32 cellular contexts compared by ENCODE assay signal in genomic region chr21:27719226-27719625, GRCh38.
"Had no signal": no experiment of that assay in that cellular context is flagged by ENCODE, and none has a peak within 500 bp of the region (broad histone marks: within the 10 kb centered on the region; RNA-seq: fewer than 3 reads in every experiment).

No MANE protein-coding gene starts in this region.

- H3K36me3 ChIP-seq: left lung, lower lobe of right lung, neural progenitor cell, neutrophil, right atrium auricular region, right lobe of liver, suprapubic skin, thoracic aorta, tibial artery, upper lobe of right lung had no signal

- H3K27ac ChIP-seq: left lung, lower lobe of right lung, neural progenitor cell, neutrophil, parathyroid adenoma, psoas muscle, right atrium auricular region, right lobe of liver, skin epidermis, suprapubic skin, thoracic aorta, tibial artery, upper lobe of right lung had no signal

- H3K9ac ChIP-seq: neural progenitor cell, parathyroid adenoma had no signal

- DNase-seq: head of caudate nucleus; immature natural killer cell; kidney; left colon; left lung; lower lobe of right lung; mammary epithelial cell; mesenchymal stem cell; midbrain; mucosa of descending colon; naive B cell; natural killer cell; nephron progenitor cell; occipital lobe; psoas muscle; right lobe of liver; stimulated activated CD4-positive, alpha-beta T cell treated with anti-CD3 and anti-CD28 coated beads, Interleukin-12 subunit alpha, Interleukin-12 subunit beta, amount 100 ng/mL, for 4 hours; stimulated activated CD4-positive, alpha-beta T cell treated with anti-CD3 and anti-CD28 coated beads, Interleukin-15, amount 100 ng/mL, for 24 hours; stimulated activated CD4-positive, alpha-beta T cell treated with anti-CD3 and anti-CD28 coated beads, Interleukin-2, amount 100 ng/mL, for 24 hours; stimulated activated CD4-positive, alpha-beta T cell treated with anti-CD3 and anti-CD28 coated beads, Interleukin-4, amount 100 ng/mL, for 1 hour; stimulated activated naive B cell treated with anti-CD40 and anti-IgM and Interleukin-4, amounts not matched to agents 10 μg/mL and 1 μg/mL and 100 μg/mL, for 72 hours; stimulated activated naive CD8-positive, alpha-beta T cell treated with anti-CD3 and anti-CD28 coated beads, Interleukin-15, Interleukin-2, amounts not matched to agents 100 U/mL and 50 U/mL, for 24 hours; tibial artery; trophoblast cell; upper lobe of right lung had no signal

- H3K4me3 ChIP-seq: left lung, lower lobe of right lung, mucosa of descending colon, neural progenitor cell, psoas muscle, right atrium auricular region, right lobe of liver, skin epidermis, suprapubic skin, thoracic aorta, tibial artery, upper lobe of right lung had no signal

- H2AFZ ChIP-seq: neural progenitor cell, parathyroid adenoma had no signal

- H3K4me1 ChIP-seq: left lung, lower lobe of right lung, neural progenitor cell, parathyroid adenoma, psoas muscle, right atrium auricular region, right lobe of liver, suprapubic skin, tibial artery, upper lobe of right lung had no signal

- H3K79me2 ChIP-seq: parathyroid adenoma had no signal

- H3K27me3 ChIP-seq: left lung, neural progenitor cell, neutrophil, right atrium auricular region, right lobe of liver, suprapubic skin, tibial artery, upper lobe of right lung had no signal

- ATAC-seq: left colon; left lung; lower lobe of right lung; mucosa of descending colon; natural killer cell; psoas muscle; right lobe of liver; stimulated activated naive B cell treated with anti-CD40 and anti-IgM and Interleukin-4, amounts not matched to agents 10 μg/mL and 1 μg/mL and 100 μg/mL, for 72 hours; stimulated activated naive CD8-positive, alpha-beta T cell treated with anti-CD3 and anti-CD28 coated beads, Interleukin-15, Interleukin-2, amounts not matched to agents 100 U/mL and 50 U/mL, for 24 hours; upper lobe of right lung had no signal

- H3K4me2 ChIP-seq: neural progenitor cell had no signal

- H3K9me3 ChIP-seq: lower lobe of right lung, mucosa of descending colon, neutrophil, psoas muscle, right atrium auricular region, right lobe of liver, suprapubic skin, thoracic aorta, tibial artery, upper lobe of right lung had no signal
